Comparison of ENCODE assay signal across 19 cellular contexts in the genomic region with DNA sequence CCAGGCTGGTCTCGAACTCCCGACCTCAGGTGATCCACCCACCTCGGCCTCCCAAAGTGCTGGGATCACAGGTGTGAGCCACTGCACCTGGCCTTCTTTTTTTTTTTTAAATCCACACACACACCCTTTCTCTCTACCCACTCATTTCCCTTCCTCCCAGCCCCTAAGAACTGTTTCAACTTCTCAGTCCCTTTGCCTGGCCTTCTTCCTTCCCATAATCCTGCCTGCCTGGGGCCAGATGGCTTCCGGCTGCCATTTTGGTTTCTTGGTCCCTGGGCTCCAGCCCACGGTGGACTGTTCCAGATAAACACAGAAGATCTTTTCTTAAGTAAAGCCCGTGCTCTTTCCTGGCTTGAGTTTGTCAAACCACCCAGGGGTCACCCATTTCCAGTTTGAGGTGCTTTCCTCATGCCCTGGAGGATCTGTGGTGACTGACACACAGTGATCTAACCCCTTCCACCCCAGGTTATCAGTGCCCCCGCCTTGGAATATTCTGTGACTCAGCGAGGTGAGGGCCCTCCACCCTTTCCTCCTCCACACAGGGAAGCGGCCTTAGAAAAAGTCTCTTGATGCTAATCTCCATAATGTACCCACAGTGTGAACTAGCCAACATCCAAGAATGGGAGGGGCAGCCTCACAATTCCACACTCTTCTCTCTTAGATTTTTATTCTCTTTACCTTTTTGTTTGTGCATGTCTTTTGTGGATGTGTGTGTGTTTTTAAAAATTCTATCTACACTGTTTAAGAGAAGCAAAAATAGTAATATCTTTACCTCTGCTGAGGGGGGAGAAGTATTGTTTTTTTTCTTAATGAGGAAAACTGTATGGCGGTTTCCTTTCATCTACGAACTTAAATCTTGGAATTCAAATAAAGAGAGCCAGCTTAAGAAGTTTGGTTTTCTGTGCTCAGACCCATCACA.
DNase-seq lines count a peak whose midpoint lies in the region; ATAC-seq, FAIRE-seq and TF ChIP-seq lines count a peak whose summit lies in the region.
"Had no signal": no experiment of that assay in that cellular context is flagged by ENCODE, and none has a peak within 500 bp of the region (broad histone marks: within the 10 kb centered on the region; RNA-seq: fewer than 3 reads in every experiment).

No MANE protein-coding gene starts in this region.

- peaks cover 42% of the 10 kb centered on the region for H3K4me1 Mint-ChIP-seq in type B pancreatic cell (ENCODE audit: unreplicated experiment)
- H3K4me1 Mint-ChIP-seq in naive thymus-derived CD4-positive, alpha-beta T cell = peaks cover 0 to 7% (median 4%) of the 10 kb centered on the region in 7 donors

- H2AFZ ChIP-seq in SK-N-SH (ENCODE audit: low read depth) (no peak overlapping the region), keratinocyte (ENCODE audit: control insufficient read depth, low read length) (peak overlapping the region; percentile 27)

- no peak overlapping the region for H3K4me2 ChIP-seq in SK-N-SH
- H3K4me2 ChIP-seq in keratinocyte (ENCODE audit: control insufficient read depth, extremely low read depth, insufficient read depth, low read depth, low read length) = peak overlapping the region; percentile 45

- H3K4me1 ChIP-seq in SK-N-SH (ENCODE audit: control insufficient read depth in 1 of 2, insufficient read depth in 2 of 2, low read depth in 1 of 2, low read length in 1 of 2) (peaks cover 0 to 2% of the 10 kb centered on the region in 2 experiments; a peak in 1 of 4 replicates), keratinocyte (ENCODE audit: control insufficient read depth, extremely low read depth, insufficient read depth, low read length) (peaks cover 33% of the 10 kb centered on the region)
- H3K4me1 ChIP-seq in naive thymus-derived CD4-positive, alpha-beta T cell (ENCODE audit: control insufficient read depth in 2 of 2, insufficient read depth in 2 of 2, low read length in 2 of 2) = peaks cover 0 to 1% of the 10 kb centered on the region in 2 donors

- no peaks in the 10 kb centered on the region for H3K27me3 Mint-ChIP-seq in type B pancreatic cell
- H3K27me3 Mint-ChIP-seq in naive thymus-derived CD4-positive, alpha-beta T cell = peaks cover 0 to 10% (median 0%) of the 10 kb centered on the region in 5 donors
- H3K27me3 Mint-ChIP-seq: activated naive CD8-positive, alpha-beta T cell had no signal

- no peak overlapping the region for H3K9ac ChIP-seq in SK-N-SH
- no peak overlapping the region for H3K9ac ChIP-seq in keratinocyte (ENCODE audit: control insufficient read depth, extremely low read depth, insufficient read depth, low read length)

- no peak for TF ChIP-seq CTCF in SK-N-SH (IDR thresholded peaks at IDR 0.05)
- no peak for TF ChIP-seq CTCF in keratinocyte (optimal IDR thresholded peaks at IDR 0.05 in 1 of 3, IDR thresholded peaks at IDR 0.05 in 1 of 3, conservative IDR thresholded peaks at IDR 0.05 in 1 of 3; ENCODE audit: extremely low read depth in 1 of 3, insufficient read depth in 2 of 3, low read length in 3 of 3)
- TF ChIP-seq CTCF in type B pancreatic cell (conservative IDR thresholded peaks at IDR 0.05) = no peak

- no peak overlapping the region for H3K4me3 ChIP-seq in SK-N-SH (ENCODE audit: low read depth in 2 of 2, low read length in 1 of 2)
- H3K4me3 ChIP-seq in keratinocyte (ENCODE audit: control insufficient read depth in 2 of 3, extremely low read depth in 1 of 3, insufficient read depth in 2 of 3, low read depth in 1 of 3, low read length in 3 of 3) = no peak overlapping the region
- no peak overlapping the region for H3K4me3 ChIP-seq in naive thymus-derived CD4-positive, alpha-beta T cell (ENCODE audit: low read length)
- H3K4me3 ChIP-seq: cardiac muscle cell, gastroesophageal sphincter, transverse colon had no signal

- TF ChIP-seq EP300 in SK-N-SH (IDR thresholded peaks at IDR 0.05; ENCODE audit: borderline replicate concordance in 1 of 2, low read depth in 1 of 2, low read length in 1 of 2) = no peak

- peak overlapping the region; percentile 46 for H3K4me3 Mint-ChIP-seq in type B pancreatic cell
- H3K4me3 Mint-ChIP-seq in naive thymus-derived CD4-positive, alpha-beta T cell = no peak overlapping the region
- H3K4me3 Mint-ChIP-seq: activated naive CD8-positive, alpha-beta T cell; CD4-positive, CD25-positive, alpha-beta regulatory T cell had no signal

- H3K27ac ChIP-seq in SK-N-SH (ENCODE audit: low read depth in 2 of 2, low read length in 1 of 2) (no peak overlapping the region), keratinocyte (ENCODE audit: control insufficient read depth, insufficient read depth, low read length) (peak overlapping the region; percentile 43)
- no peak overlapping the region for H3K27ac ChIP-seq in naive thymus-derived CD4-positive, alpha-beta T cell (ENCODE audit: low read depth, low read length)
- H3K27ac ChIP-seq: 22Rv1, cardiac muscle cell had no signal

- H3K9me3 ChIP-seq in SK-N-SH (no peaks in the 10 kb centered on the region), keratinocyte (ENCODE audit: control insufficient read depth, low read depth, low read length) (no peaks in the 10 kb centered on the region)
- no peaks in the 10 kb centered on the region for H3K9me3 ChIP-seq in naive thymus-derived CD4-positive, alpha-beta T cell (ENCODE audit: control insufficient read depth in 2 of 3, low read length in 3 of 3)
- H3K9me3 ChIP-seq: gastroesophageal sphincter, transverse colon had no signal

- POLR2A ChIA-PET in SK-N-SH (lab: Yijun Ruan, JAX) = no interaction called here
- POLR2A ChIA-PET in naive thymus-derived CD4-positive, alpha-beta T cell (lab: Charles Lee) = no interaction called here

- CTCF ChIA-PET in SK-N-SH (lab: Yijun Ruan, JAX) = interaction anchor here (0.9 to 2.1 kb wide), 2 partner anchors 9 to 16 kb away, joined by 3 to 4 read pairs; no protein-coding TSS in a partner anchor
- CTCF ChIA-PET in naive thymus-derived CD4-positive, alpha-beta T cell (lab: Charles Lee) = interaction anchor here (0.6 kb wide), 1 partner anchor 389 kb away, joined by 3 read pairs; no protein-coding TSS in a partner anchor

- TF ChIP-seq RAD21 in SK-N-SH (IDR thresholded peaks at IDR 0.05; ENCODE audit: low read length) = no peak

- no peaks in the 10 kb centered on the region for H3K9me2 ChIP-seq in SK-N-SH

- H3K79me2 ChIP-seq in SK-N-SH (ENCODE audit: insufficient read depth) = no peaks in the 10 kb centered on the region
- no peaks in the 10 kb centered on the region for H3K79me2 ChIP-seq in keratinocyte (ENCODE audit: control insufficient read depth, insufficient read depth, low read length)

- no peaks in the 10 kb centered on the region for H4K20me1 ChIP-seq in SK-N-SH (ENCODE audit: insufficient read depth)
- H4K20me1 ChIP-seq in keratinocyte (ENCODE audit: control insufficient read depth, extremely low read depth, insufficient read depth, low read length) = no peaks in the 10 kb centered on the region

- no peaks in the 10 kb centered on the region for H3K9me1 ChIP-seq in keratinocyte (ENCODE audit: control insufficient read depth, extremely low read depth, insufficient read depth, low read length)

- dilution Hi-C loops in keratinocyte (cut with MboI; ENCODE audit: extremely low pct_ligation_motif_present, low sequenced_read_pairs) = no loop called here

- ATAC-seq in SK-N-SH treated with all-trans-retinoic acid at 6 μM for 48 hours = no peak
- ATAC-seq in naive thymus-derived CD4-positive, alpha-beta T cell = no peak
- ATAC-seq: gastroesophageal sphincter had no signal

- 82% methylated on average over 11 of the region's 11 CpGs for WGBS in SK-N-SH (ENCODE audit: low lambda C conversion rate)

- intact Hi-C loops in naive thymus-derived CD4-positive, alpha-beta T cell (cut with micrococcal nuclease) = no loop called here

- H3K9me3 Mint-ChIP-seq in type B pancreatic cell = peaks cover 6% of the 10 kb centered on the region
- peaks cover 0 to 5% (median 0%) of the 10 kb centered on the region in 11 donors for H3K9me3 Mint-ChIP-seq in naive thymus-derived CD4-positive, alpha-beta T cell

- FAIRE-seq in keratinocyte (lab: Jason Lieb, UNC) = no peak
- FAIRE-seq: G401.6, islet of Langerhans had no signal

- peaks cover 0 to 5% of the 10 kb centered on the region in 2 experiments for H3K36me3 ChIP-seq in SK-N-SH (replicated peaks in 1 of 2; ENCODE audit: control insufficient read depth in 1 of 2, insufficient read depth in 2 of 2, low read length in 1 of 2)
- no peaks in the 10 kb centered on the region for H3K36me3 ChIP-seq in keratinocyte (ENCODE audit: control insufficient read depth in 2 of 2, extremely low read depth in 1 of 2, insufficient read depth in 2 of 2, low read length in 2 of 2)
- H3K36me3 ChIP-seq in naive thymus-derived CD4-positive, alpha-beta T cell (ENCODE audit: control insufficient read depth in 2 of 3, insufficient read depth in 3 of 3, low read length in 3 of 3) = no peaks in the 10 kb centered on the region
- H3K36me3 ChIP-seq: cardiac muscle cell had no signal

- H3K27ac Mint-ChIP-seq in type B pancreatic cell = peak overlapping the region; percentile 64
- peak overlapping the region in 2 of 9 donors; percentile 17 to 76 for H3K27ac Mint-ChIP-seq in naive thymus-derived CD4-positive, alpha-beta T cell
- H3K27ac Mint-ChIP-seq: activated naive CD8-positive, alpha-beta T cell; CD4-positive, CD25-positive, alpha-beta regulatory T cell had no signal

- no peaks in the 10 kb centered on the region for H3K27me3 ChIP-seq in SK-N-SH (ENCODE audit: insufficient read depth)
- no peaks in the 10 kb centered on the region for H3K27me3 ChIP-seq in keratinocyte (ENCODE audit: control insufficient read depth, extremely low read depth, insufficient read depth, low read length)
- H3K27me3 ChIP-seq in naive thymus-derived CD4-positive, alpha-beta T cell (ENCODE audit: control insufficient read depth in 2 of 2, insufficient read depth in 2 of 2, low read length in 2 of 2) = no peaks in the 10 kb centered on the region
- H3K27me3 ChIP-seq: cardiac muscle cell, gastroesophageal sphincter, transverse colon had no signal

- peaks cover 16% of the 10 kb centered on the region for H3F3A ChIP-seq in SK-N-SH (replicated peaks; ENCODE audit: insufficient read depth)

- peaks cover 33% of the 10 kb centered on the region for H3K36me3 Mint-ChIP-seq in type B pancreatic cell
- peaks cover 0 to 10% (median 0%) of the 10 kb centered on the region in 5 donors for H3K36me3 Mint-ChIP-seq in naive thymus-derived CD4-positive, alpha-beta T cell
- H3K36me3 Mint-ChIP-seq: activated naive CD8-positive, alpha-beta T cell; CD4-positive, CD25-positive, alpha-beta regulatory T cell had no signal

- DNase-seq in SK-N-SH (no peak), T1000 (lab: John Stamatoyannopoulos, UW) (peak; percentile 14), keratinocyte (ENCODE audit: low read depth, low spot score) (peak; percentile 60), type B pancreatic cell (ENCODE audit: extremely low spot score, unreplicated experiment) (no peak)
- DNase-seq in naive thymus-derived CD4-positive, alpha-beta T cell = no peak
- DNase-seq in stimulated activated CD4-positive, alpha-beta T cell treated with anti-CD3 and anti-CD28 coated beads, Interleukin-15, amount 100 ng/mL, for 24 hours = no peak
- DNase-seq in stimulated activated CD4-positive, alpha-beta T cell treated with anti-CD3 and anti-CD28 coated beads, Interleukin-4, amount 100 ng/mL, for 24 hours = no peak
- DNase-seq: activated T-cell treated with anti-CD3 and anti-CD28 coated beads for 4 hours; CD4-positive, CD25-positive, alpha-beta regulatory T cell; NCI-H1417; NCI-H2227 treated with DMSO at 0.1 percent for 48 hours; transverse colon had no signal

TF ChIP-seq in SK-N-SH treated with all-trans-retinoic acid at 6 μM for 48 hours, 23 proteins besides CTCF, POLR2A, EP300 and RAD21:
- TF ChIP-seq SNAI2 (CRISPR knock-in tag; IDR thresholded peaks at IDR 0.05) = no peak
- TF ChIP-seq ZFP3 (CRISPR knock-in tag; IDR thresholded peaks at IDR 0.05) = no peak

Comparison
In these comparisons a context has a peak if more than half of its experiments do, and no peak if none do; other contexts are left out.
1. DNase-seq: peak in T1000 (single experiment) and keratinocyte (single experiment); none in SK-N-SH (single experiment), type B pancreatic cell (single experiment), naive thymus-derived CD4-positive, alpha-beta T cell (0 of 9), stimulated activated CD4-positive, alpha-beta T cell treated with anti-CD3 and anti-CD28 coated beads, Interleukin-15, amount 100 ng/mL, for 24 hours (single experiment) and stimulated activated CD4-positive, alpha-beta T cell treated with anti-CD3 and anti-CD28 coated beads, Interleukin-4, amount 100 ng/mL, for 24 hours (single experiment).